33 cellular contexts compared by ENCODE assay signal in genomic region chr4:144597171-144597570, GRCh38. TPM values are rescaled to one million over a fixed set of nuclear protein-coding genes. Genes with fewer than 3 reads are reported as not detected.
"Had no signal": no experiment of that assay in that cellular context is flagged by ENCODE, and none has a peak within 500 bp of the region (broad histone marks: within the 10 kb centered on the region; RNA-seq: fewer than 3 reads in every experiment).

No MANE protein-coding gene starts in this region.

- H3K36me3 ChIP-seq: ascending aorta, cardiac muscle cell, Peyer's patch, SJSA1 had no signal

- H3K4me3 Mint-ChIP-seq: activated CD4-positive, alpha-beta T cell treated with anti-CD3 and anti-CD28 coated beads for 36 hours; activated CD4-positive, alpha-beta T cell treated with anti-CD3 and anti-CD28 coated beads, Interleukin-2, amount 10 ng/mL, durations not matched to agents 7 days and 5 days; activated CD8-positive, alpha-beta T cell treated with anti-CD3 and anti-CD28 coated beads, Interleukin-2, amount 10 ng/mL, durations not matched to agents 7 days and 5 days; activated naive CD4-positive, alpha-beta T cell treated with anti-CD3 and anti-CD28 coated beads, Interleukin-2, amount 50 U/mL, for 24 hours; activated naive CD8-positive, alpha-beta T cell treated with anti-CD3 and anti-CD28 coated beads, Interleukin-2, amount 10 ng/mL, durations not matched to agents 7 days and 5 days; activated T-cell treated with anti-CD3 and anti-CD28 coated beads, Interleukin-2, amount 50 U/mL, for 24 hours; central memory CD8-positive, alpha-beta T cell; T-helper 1 cell treated with Interleukin-12 subunit alpha and Interleukin-12 subunit beta and Interleukin-4 antibody, amounts not matched to agents 30 μg/mL and 1 μg/mL, for 36 hours; T-helper 2 cell treated with Interferon-gamma antibody and Interleukin-4, amounts not matched to agents 5 μg/mL and 100 μg/mL, for 36 hours had no signal

- H3K27me3 Mint-ChIP-seq: activated CD4-positive, alpha-beta T cell treated with anti-CD3 and anti-CD28 coated beads for 36 hours; activated CD4-positive, alpha-beta T cell treated with anti-CD3 and anti-CD28 coated beads, Interleukin-2, amount 10 ng/mL, durations not matched to agents 7 days and 5 days; activated naive CD8-positive, alpha-beta T cell treated with anti-CD3 and anti-CD28 coated beads, Interleukin-2, amount 10 ng/mL, durations not matched to agents 7 days and 5 days; activated T-cell treated with anti-CD3 and anti-CD28 coated beads, Interleukin-2, amount 50 U/mL, for 24 hours; central memory CD8-positive, alpha-beta T cell had no signal

- H3K27me3 ChIP-seq: ascending aorta, cardiac muscle cell, Peyer's patch, SJSA1 had no signal

- H3K36me3 Mint-ChIP-seq: activated naive CD4-positive, alpha-beta T cell treated with anti-CD3 and anti-CD28 coated beads, Interleukin-2, amount 50 U/mL, for 24 hours; activated naive CD8-positive, alpha-beta T cell treated with anti-CD3 and anti-CD28 coated beads, Interleukin-2, amount 10 ng/mL, durations not matched to agents 7 days and 5 days had no signal

- FAIRE-seq: TTC549 had no signal

- H3K27ac ChIP-seq: ascending aorta, cardiac muscle cell, Peyer's patch, SJSA1 had no signal

- H3K27ac Mint-ChIP-seq: activated CD4-positive, alpha-beta T cell treated with anti-CD3 and anti-CD28 coated beads for 36 hours; activated CD4-positive, alpha-beta T cell treated with anti-CD3 and anti-CD28 coated beads, Interleukin-2, amount 10 ng/mL, durations not matched to agents 7 days and 5 days; activated CD8-positive, alpha-beta T cell treated with anti-CD3 and anti-CD28 coated beads, Interleukin-2, amount 10 ng/mL, durations not matched to agents 7 days and 5 days; activated naive CD4-positive, alpha-beta T cell treated with anti-CD3 and anti-CD28 coated beads, Interleukin-2, amount 50 U/mL, for 24 hours; activated naive CD8-positive, alpha-beta T cell treated with anti-CD3 and anti-CD28 coated beads, Interleukin-2, amount 10 ng/mL, durations not matched to agents 7 days and 5 days; activated T-cell treated with anti-CD3 and anti-CD28 coated beads, Interleukin-2, amount 50 U/mL, for 24 hours; activated T-helper 2 cell treated with anti-CD3 and anti-CD28 coated beads, Interferon-gamma antibody, Interleukin-2, Interleukin-4, amounts not matched to agents 10 μg/mL and 5 μg/mL and 100 μg/mL, durations not matched to agents 14 hours and 24 hours and 36 hours; T-helper 1 cell treated with Interleukin-12 subunit alpha and Interleukin-12 subunit beta and Interleukin-4 antibody, amounts not matched to agents 30 μg/mL and 1 μg/mL, for 36 hours; T-helper 2 cell treated with Interferon-gamma antibody and Interleukin-4, amounts not matched to agents 5 μg/mL and 100 μg/mL, for 36 hours had no signal

- DNase-seq: activated CD4-positive, alpha-beta T cell treated with anti-CD3 and anti-CD28 coated beads for 36 hours; activated CD4-positive, alpha-beta T cell treated with anti-CD3 and anti-CD28 coated beads, Interleukin-2, amount 10 ng/mL, durations not matched to agents 7 days and 5 days; activated CD4-positive, alpha-beta T cell treated with anti-CD3 and anti-CD28 coated beads, Interleukin-2, amount 50 U/mL, for 48 hours; activated CD8-positive, alpha-beta T cell treated with anti-CD3 and anti-CD28 coated beads, Interleukin-2, amount 10 ng/mL, durations not matched to agents 7 days and 5 days; activated gamma-delta T cell; activated naive CD4-positive, alpha-beta T cell treated with Interleukin-2 at 50 U/mL for 16 hours; activated naive CD8-positive, alpha-beta T cell treated with anti-CD3 and anti-CD28 coated beads, Interleukin-2, amount 10 ng/mL, durations not matched to agents 7 days and 5 days; activated T-cell treated with anti-CD3 and anti-CD28 coated beads, Interleukin-2, amount 50 U/mL, for 24 hours; amygdala; Kasumi-1; NCI-H1092 treated with DMSO at 0.1 percent for 48 hours; NCI-H146; NCI-H187; NCI-H2081; NCI-H2171 treated with DMSO at 0.1 percent for 48 hours; NCI-H2227 treated with DMSO at 0.1 percent for 48 hours; NCI-H446 treated with DMSO at 0.1 percent for 48 hours; NCI-H524 treated with DMSO at 0.1 percent for 48 hours; PC-3; Peyer's patch; RPMI8226; SHP77 treated with DMSO at 0.1 percent for 48 hours; SK-N-SH had no signal

- H3K9ac ChIP-seq: SK-N-SH had no signal

- H3K4me1 ChIP-seq: ascending aorta, Peyer's patch, SJSA1 had no signal

- ATAC-seq: activated CD4-positive, alpha-beta T cell treated with anti-CD3 and anti-CD28 coated beads for 36 hours; activated CD4-positive, CD25-positive, alpha-beta regulatory T cell treated with anti-CD3 and anti-CD28 coated beads, Interleukin-2, amount 50 U/mL, for 24 hours; activated CD8-positive, alpha-beta T cell treated with anti-CD3 and anti-CD28 coated beads, Interleukin-2, amount 10 ng/mL, durations not matched to agents 7 days and 5 days; PC-3 had no signal

- H3K9me3 ChIP-seq: ascending aorta, Peyer's patch, SJSA1, SK-N-SH had no signal

- H3K4me3 ChIP-seq: ascending aorta, cardiac muscle cell, Peyer's patch, SJSA1 had no signal

- H3K9me3 Mint-ChIP-seq: activated naive CD8-positive, alpha-beta T cell treated with anti-CD3 and anti-CD28 coated beads, Interleukin-2, amount 10 ng/mL, durations not matched to agents 7 days and 5 days; activated T-helper 2 cell treated with anti-CD3 and anti-CD28 coated beads, Interferon-gamma antibody, Interleukin-2, Interleukin-4, amounts not matched to agents 10 μg/mL and 5 μg/mL and 100 μg/mL, durations not matched to agents 14 hours and 24 hours and 36 hours; T-helper 2 cell treated with Interferon-gamma antibody and Interleukin-4, amounts not matched to agents 5 μg/mL and 100 μg/mL, for 36 hours had no signal

- H3K4me2 ChIP-seq: SK-N-SH had no signal

- H3K4me1 Mint-ChIP-seq: activated CD4-positive, alpha-beta T cell treated with anti-CD3 and anti-CD28 coated beads for 36 hours; activated CD4-positive, alpha-beta T cell treated with anti-CD3 and anti-CD28 coated beads, Interleukin-2, amount 10 ng/mL, durations not matched to agents 7 days and 5 days; activated naive CD4-positive, alpha-beta T cell treated with anti-CD3 and anti-CD28 coated beads, Interleukin-2, amount 50 U/mL, for 24 hours; activated naive CD8-positive, alpha-beta T cell treated with anti-CD3 and anti-CD28 coated beads, Interleukin-2, amount 10 ng/mL, durations not matched to agents 7 days and 5 days; central memory CD8-positive, alpha-beta T cell had no signal

RNA-seq across cellular contexts. Expression of gene HHIP, which starts 48.8 kb away (rescaled TPM):
- total RNA-seq: activated CD4-positive, alpha-beta T cell treated with anti-CD3 and anti-CD28 coated beads for 36 hours; activated CD4-positive, alpha-beta T cell treated with anti-CD3 and anti-CD28 coated beads, Interleukin-2, amount 10 ng/mL, durations not matched to agents 7 days and 5 days; activated CD8-positive, alpha-beta T cell treated with anti-CD3 and anti-CD28 coated beads, Interleukin-2, amount 10 ng/mL, durations not matched to agents 7 days and 5 days; activated naive CD8-positive, alpha-beta T cell treated with anti-CD3 and anti-CD28 coated beads, Interleukin-2, amount 10 ng/mL, durations not matched to agents 7 days and 5 days; activated T-helper 2 cell treated with anti-CD3 and anti-CD28 coated beads, Interferon-gamma antibody, Interleukin-2, Interleukin-4, amounts not matched to agents 10 μg/mL and 5 μg/mL and 100 μg/mL, durations not matched to agents 14 hours and 24 hours and 36 hours; cardiac muscle cell had no signal
